In genomic region chr18:58529714-58530354, GRCh38 we compare ENCODE assay signal across 8 cellular contexts.
A peak's percentile ranks its signal among the peaks of the same experiment; 100 is the strongest.
DNase-seq lines count a peak whose midpoint lies in the region; ATAC-seq, FAIRE-seq and TF ChIP-seq lines count a peak whose summit lies in the region.

No MANE protein-coding gene starts in this region.

- H2AFZ ChIP-seq in DND-41 (ENCODE audit: low read depth, low read length) (no peak overlapping the region), endothelial cell of umbilical vein (ENCODE audit: low read depth, low read length) (no peak overlapping the region)

- no peaks in the 10 kb centered on the region for H3K9me1 ChIP-seq in endothelial cell of umbilical vein (replicated peaks; ENCODE audit: control insufficient read depth, extremely low read depth, insufficient read depth, low read length)

- H3K4me3 Mint-ChIP-seq in activated CD8-positive, alpha-beta memory T cell treated with anti-CD3 and anti-CD28 coated beads, Interleukin-2, amount 10 ng/mL, durations not matched to agents 7 days and 5 days, result no peak overlapping the region
- H3K4me3 Mint-ChIP-seq in naive thymus-derived CD8-positive, alpha-beta T cell, result no peak overlapping the region
- H3K4me3 Mint-ChIP-seq in type B pancreatic cell, result no peak overlapping the region

- no peak for TF ChIP-seq POLR2A in endothelial cell of umbilical vein (IDR thresholded peaks at IDR 0.05; ENCODE audit: low read depth, low read length)

- H3K27me3 Mint-ChIP-seq in activated CD8-positive, alpha-beta memory T cell treated with anti-CD3 and anti-CD28 coated beads, Interleukin-2, amount 10 ng/mL, durations not matched to agents 7 days and 5 days, result peaks cover 46% of the 10 kb centered on the region
- H3K27me3 Mint-ChIP-seq in naive thymus-derived CD8-positive, alpha-beta T cell, result peaks cover 0 to 2% (median 0%) of the 10 kb centered on the region in 5 donors
- H3K27me3 Mint-ChIP-seq in type B pancreatic cell, result peaks cover 10% of the 10 kb centered on the region

- peaks cover 8% of the 10 kb centered on the region for H3K4me1 Mint-ChIP-seq in activated CD8-positive, alpha-beta memory T cell treated with anti-CD3 and anti-CD28 coated beads, Interleukin-2, amount 10 ng/mL, durations not matched to agents 7 days and 5 days
- H3K4me1 Mint-ChIP-seq in naive thymus-derived CD8-positive, alpha-beta T cell, result peaks cover 2 to 14% (median 5%) of the 10 kb centered on the region in 4 donors
- peaks cover 20% of the 10 kb centered on the region for H3K4me1 Mint-ChIP-seq in type B pancreatic cell (ENCODE audit: unreplicated experiment)

- H4K20me1 ChIP-seq in DND-41 (ENCODE audit: insufficient read depth, low read length), result no peaks in the 10 kb centered on the region
- no peaks in the 10 kb centered on the region for H4K20me1 ChIP-seq in endothelial cell of umbilical vein (replicated peaks; ENCODE audit: control insufficient read depth, extremely low read depth, insufficient read depth, low read length)

- DNase-seq in DND-41 (peak; percentile 66), NT2/D1 (ENCODE audit: low read depth, low spot score) (peak; percentile 46), endothelial cell of umbilical vein (ENCODE audit: low read depth, low spot score) (peak; percentile 49), type B pancreatic cell (ENCODE audit: extremely low spot score, unreplicated experiment) (no peak), cerebellar nuclear complex (lab: John Stamatoyannopoulos, UW) (no peak)
- DNase-seq in activated CD8-positive, alpha-beta memory T cell treated with anti-CD3 and anti-CD28 coated beads, Interleukin-2, amount 10 ng/mL, durations not matched to agents 7 days and 5 days, result peak; percentile 74
- peak; percentile 48 to 87 (median 66) for DNase-seq in naive thymus-derived CD8-positive, alpha-beta T cell

- H3K36me3 ChIP-seq in DND-41 (ENCODE audit: insufficient read depth, low read length) (no peaks in the 10 kb centered on the region), NT2/D1 (ENCODE audit: insufficient read depth, insufficient read length, low read length) (peaks cover 10% of the 10 kb centered on the region), endothelial cell of umbilical vein (ENCODE audit: control insufficient read depth in 2 of 2, extremely low read depth in 1 of 2, insufficient read depth in 2 of 2, low read length in 2 of 2) (no peaks in the 10 kb centered on the region)

- dilution Hi-C loops in endothelial cell of umbilical vein (cut with MboI; ENCODE audit: extremely low pct_ligation_motif_present, low sequenced_read_pairs), result loop anchor here (25.0 kb wide), 1 partner anchor 232 kb away; no protein-coding TSS in a partner anchor

- H3K4me3 ChIP-seq in DND-41 (ENCODE audit: low read depth in 1 of 2, low read length in 2 of 2) (no peak overlapping the region), NT2/D1 (ENCODE audit: insufficient read length, low read depth) (no peak overlapping the region), endothelial cell of umbilical vein (replicated peaks in 1 of 3; ENCODE audit: insufficient read depth in 1 of 3, low read depth in 1 of 3, low read length in 3 of 3) (no peak overlapping the region)

- POLR2A ChIA-PET in endothelial cell of umbilical vein (lab: Charles Lee), result no interaction called here
- POLR2A ChIA-PET in naive thymus-derived CD8-positive, alpha-beta T cell (lab: Charles Lee), result interaction anchor here (1.1 to 2.7 kb wide), 4 partner anchors 47 to 239 kb away, joined by 3 to 16 read pairs (median 9); partner anchors contain the start of gene MALT1

- CTCF ChIA-PET in activated CD8-positive, alpha-beta memory T cell treated with anti-CD3 and anti-CD28 coated beads, Interleukin-2, amount 10 ng/mL, durations not matched to agents 7 days and 5 days (lab: Charles Lee), result interaction anchor here (1.2 to 11.9 kb wide), 10 partner anchors 8 to 236 kb away, joined by 3 to 247 read pairs (median 6); partner anchors contain the start of gene MALT1
- CTCF ChIA-PET in endothelial cell of umbilical vein (lab: Charles Lee), result interaction anchor here (0.9 to 11.7 kb wide), 12 partner anchors 9 to 540 kb away, joined by 3 to 603 read pairs (median 5); partner anchors contain the start of gene MALT1

- peaks cover 15% of the 10 kb centered on the region for H3K27me3 ChIP-seq in DND-41 (ENCODE audit: insufficient read depth, low read length, poor library complexity)
- H3K27me3 ChIP-seq in NT2/D1 (ENCODE audit: insufficient read depth, insufficient read length), result no peaks in the 10 kb centered on the region
- H3K27me3 ChIP-seq in endothelial cell of umbilical vein (ENCODE audit: control insufficient read depth in 2 of 2, insufficient read depth in 2 of 2, low read length in 2 of 2), result peaks cover 6 to 21% of the 10 kb centered on the region in 2 experiments

- H3K27ac ChIP-seq in DND-41 (ENCODE audit: low read length), result no peak overlapping the region
- H3K27ac ChIP-seq in endothelial cell of umbilical vein (ENCODE audit: insufficient read depth, low read depth, low read length), result no peak overlapping the region

- BruUV-seq in endothelial cell of umbilical vein (replicated peaks; lab: Mats Ljungman, UMichigan), result no TSS peak

- H3K4me1 ChIP-seq in DND-41 (ENCODE audit: insufficient read depth, low read length), result no peaks in the 10 kb centered on the region
- no peaks in the 10 kb centered on the region for H3K4me1 ChIP-seq in NT2/D1 (ENCODE audit: insufficient read depth, insufficient read length)
- H3K4me1 ChIP-seq in endothelial cell of umbilical vein (ENCODE audit: control insufficient read depth, extremely low read depth, insufficient read depth, low read length), result no peaks in the 10 kb centered on the region

- H3K9me3 ChIP-seq in DND-41 (ENCODE audit: insufficient read depth, low read length, severe bottlenecking) (no peaks in the 10 kb centered on the region), NT2/D1 (ENCODE audit: insufficient read depth, low read length) (no peaks in the 10 kb centered on the region), endothelial cell of umbilical vein (replicated peaks; ENCODE audit: control insufficient read depth, insufficient read depth, low read length) (no peaks in the 10 kb centered on the region)

- H3K9ac ChIP-seq in DND-41 (ENCODE audit: low read depth, low read length), result no peak overlapping the region
- no peak overlapping the region for H3K9ac ChIP-seq in NT2/D1 (ENCODE audit: insufficient read length, low read depth)
- H3K9ac ChIP-seq in endothelial cell of umbilical vein (replicated peaks; ENCODE audit: extremely low read depth, insufficient read depth, low read length), result no peak overlapping the region

- no peak overlapping the region for H3K27ac Mint-ChIP-seq in activated CD8-positive, alpha-beta memory T cell treated with anti-CD3 and anti-CD28 coated beads, Interleukin-2, amount 10 ng/mL, durations not matched to agents 7 days and 5 days
- peak overlapping the region in 1 of 10 donors; percentile 11 for H3K27ac Mint-ChIP-seq in naive thymus-derived CD8-positive, alpha-beta T cell
- H3K27ac Mint-ChIP-seq in type B pancreatic cell, result no peak overlapping the region

- ATAC-seq in DND-41 (ENCODE audit: insufficient read depth, low read depth) (peak; percentile 78), HG03280 (IDR thresholded peaks at IDR 0.05; ENCODE audit: unreplicated experiment) (peak; percentile 39)
- peak; percentile 78 for ATAC-seq in activated CD8-positive, alpha-beta memory T cell treated with anti-CD3 and anti-CD28 coated beads, Interleukin-2, amount 10 ng/mL, durations not matched to agents 7 days and 5 days
- peak; percentile 84 to 87 for ATAC-seq in naive thymus-derived CD8-positive, alpha-beta T cell

- no peaks in the 10 kb centered on the region for H3K36me3 Mint-ChIP-seq in activated CD8-positive, alpha-beta memory T cell treated with anti-CD3 and anti-CD28 coated beads, Interleukin-2, amount 10 ng/mL, durations not matched to agents 7 days and 5 days
- H3K36me3 Mint-ChIP-seq in naive thymus-derived CD8-positive, alpha-beta T cell, result no peaks in the 10 kb centered on the region
- H3K36me3 Mint-ChIP-seq in type B pancreatic cell, result no peaks in the 10 kb centered on the region

- H3K4me2 ChIP-seq in DND-41 (ENCODE audit: insufficient read depth, low read length), result no peak overlapping the region
- H3K4me2 ChIP-seq in endothelial cell of umbilical vein (ENCODE audit: insufficient read depth, low read length), result no peak overlapping the region

- peak; percentile 73 for FAIRE-seq in endothelial cell of umbilical vein (lab: Jason Lieb, UNC)

- H3K9me3 Mint-ChIP-seq in activated CD8-positive, alpha-beta memory T cell treated with anti-CD3 and anti-CD28 coated beads, Interleukin-2, amount 10 ng/mL, durations not matched to agents 7 days and 5 days (ENCODE audit: low read depth), result no peaks in the 10 kb centered on the region
- no peaks in the 10 kb centered on the region for H3K9me3 Mint-ChIP-seq in naive thymus-derived CD8-positive, alpha-beta T cell
- H3K9me3 Mint-ChIP-seq in type B pancreatic cell, result no peaks in the 10 kb centered on the region

- no peaks in the 10 kb centered on the region for H3K79me2 ChIP-seq in DND-41 (ENCODE audit: insufficient read depth, low read length)
- H3K79me2 ChIP-seq in endothelial cell of umbilical vein (ENCODE audit: control insufficient read depth, insufficient read depth, low read length), result no peaks in the 10 kb centered on the region

- intact Hi-C loops in endothelial cell of umbilical vein (cut with micrococcal nuclease), result loop anchor here (1.0 to 5.0 kb wide), 3 partner anchors 142 to 541 kb away; partner anchors contain the start of gene MALT1

- TF ChIP-seq CTCF in DND-41 (IDR thresholded peaks at IDR 0.05; ENCODE audit: borderline replicate concordance, extremely low read depth, low read length, poor library complexity, severe bottlenecking) (peak; percentile 91), endothelial cell of umbilical vein (IDR thresholded peaks at IDR 0.05; ENCODE audit: extremely low read depth in 1 of 2, insufficient read depth in 1 of 2, low read depth in 1 of 2, low read length in 2 of 2) (peak; percentile 65 to 74), type B pancreatic cell (conservative IDR thresholded peaks at IDR 0.05) (peak; percentile 83)

TF ChIP-seq in endothelial cell of umbilical vein, 7 proteins besides CTCF, POLR2A, EP300 and RAD21:
- TF ChIP-seq GATA2 (IDR thresholded peaks at IDR 0.05; ENCODE audit: insufficient read depth, insufficient read length, low read depth, low read length), result no peak
- no peak for TF ChIP-seq EZH2 (IDR thresholded peaks at IDR 0.05; ENCODE audit: borderline replicate concordance, low read depth, low read length, severe bottlenecking)

Comparison
In these comparisons a context has a peak if more than half of its experiments do, and no peak if none do; other contexts are left out.
1. DNase-seq: peak in DND-41 (single experiment), NT2/D1 (single experiment), activated CD8-positive, alpha-beta memory T cell treated with anti-CD3 and anti-CD28 coated beads, Interleukin-2, amount 10 ng/mL, durations not matched to agents 7 days and 5 days (single experiment), endothelial cell of umbilical vein (single experiment) and naive thymus-derived CD8-positive, alpha-beta T cell (10 of 10); none in type B pancreatic cell (single experiment) and cerebellar nuclear complex (0 of 2).
2. Peak in every context shown above with its lines, with median percentiles within 50 percentile points of each other: ATAC-seq and CTCF ChIP-seq.